In genomic region chr14:61503167-61503801, GRCh38 we compare ENCODE assay signal across 8 cellular contexts.
DNase-seq lines count a peak whose midpoint lies in the region; ATAC-seq and TF ChIP-seq lines count a peak whose summit lies in the region.

No MANE protein-coding gene starts in this region.

- no peaks in the 10 kb centered on the region for H3K27me3 ChIP-seq in CD4-positive, alpha-beta memory T cell (ENCODE audit: insufficient read depth, low read length)
- H3K27me3 ChIP-seq in HUES48 (ENCODE audit: control insufficient read depth, insufficient read depth, low read length), result no peaks in the 10 kb centered on the region
- no peaks in the 10 kb centered on the region for H3K27me3 ChIP-seq in lower lobe of right lung (ENCODE audit: low read depth)

- peaks cover 32 to 60% of the 10 kb centered on the region in 2 donors for H3K36me3 Mint-ChIP-seq in CD4-positive, alpha-beta memory T cell

- peak; percentile 58 to 76 (median 64) for DNase-seq in CD4-positive, alpha-beta memory T cell
- DNase-seq in activated effector memory CD4-positive, alpha-beta T cell treated with Interleukin-2 at 50 U/mL for 16 hours, result peak; percentile 32
- DNase-seq in lower lobe of right lung, result no peak
- DNase-seq in NCI-H187 (lab: John Stamatoyannopoulos, UW), result no peak
- no peak for DNase-seq in NCI-H510A (lab: John Stamatoyannopoulos, UW)

- intact Hi-C loops in CD4-positive, alpha-beta memory T cell (cut with micrococcal nuclease), result loop anchor here (1.0 to 5.0 kb wide), 4 partner anchors 8 to 36 kb away; no protein-coding TSS in a partner anchor
- intact Hi-C loops in lower lobe of right lung (cut with DNase I), result no loop called here

- no peaks in the 10 kb centered on the region for H3K27me3 Mint-ChIP-seq in CD4-positive, alpha-beta memory T cell

- ATAC-seq in GM21381 (IDR thresholded peaks at IDR 0.05; ENCODE audit: unreplicated experiment) (peak; percentile 83), lower lobe of right lung (peak; percentile 42 to 58)

- 67% methylated on average over 7 of the region's 7 CpGs for WGBS in urinary bladder

- H3K27ac ChIP-seq in CD4-positive, alpha-beta memory T cell (ENCODE audit: low read depth, low read length), result peak overlapping the region; percentile 55
- peak overlapping the region; percentile 92 for H3K27ac ChIP-seq in HUES48 (ENCODE audit: low read depth, low read length)
- peak overlapping the region; percentile 37 for H3K27ac ChIP-seq in lower lobe of right lung
- peak overlapping the region; percentile 38 for H3K27ac ChIP-seq in urinary bladder (ENCODE audit: low read depth)

- H3K27ac Mint-ChIP-seq in CD4-positive, alpha-beta memory T cell, result peak overlapping the region in 6 of 7 donors; percentile 96 to 100 (median 98)

- peak overlapping the region; percentile 21; the same call in 1 of the 2 replicates for H3K9ac ChIP-seq in HUES48 (ENCODE audit: low read depth, low read length)

- H3K4me1 ChIP-seq in CD4-positive, alpha-beta memory T cell (ENCODE audit: insufficient read depth, low read length), result peaks cover 100% of the 10 kb centered on the region
- H3K4me1 ChIP-seq in HUES48 (ENCODE audit: control insufficient read depth, insufficient read depth, low read length), result peaks cover 61% of the 10 kb centered on the region
- peaks cover 50% of the 10 kb centered on the region for H3K4me1 ChIP-seq in lower lobe of right lung
- peaks cover 3% of the 10 kb centered on the region for H3K4me1 ChIP-seq in urinary bladder (ENCODE audit: insufficient read depth)

- TF ChIP-seq CTCF in lower lobe of right lung (IDR thresholded peaks at IDR 0.05), result no peak

- no peak overlapping the region for H3K4me3 ChIP-seq in CD4-positive, alpha-beta memory T cell (ENCODE audit: low read length in 2 of 2)
- no peak overlapping the region for H3K4me3 ChIP-seq in HUES48 (ENCODE audit: low read depth, low read length)
- H3K4me3 ChIP-seq in lower lobe of right lung, result no peak overlapping the region
- H3K4me3 ChIP-seq in urinary bladder (ENCODE audit: low read depth, low read length), result no peak overlapping the region

- peaks cover 27% of the 10 kb centered on the region for H3K36me3 ChIP-seq in CD4-positive, alpha-beta memory T cell (ENCODE audit: insufficient read depth, low read length)
- H3K36me3 ChIP-seq in HUES48 (ENCODE audit: control insufficient read depth, insufficient read depth, low read length), result no peaks in the 10 kb centered on the region
- peaks cover 11% of the 10 kb centered on the region for H3K36me3 ChIP-seq in lower lobe of right lung
- H3K36me3 ChIP-seq in urinary bladder (ENCODE audit: insufficient read depth), result peaks cover 2% of the 10 kb centered on the region

- peaks cover 68 to 99% (median 89%) of the 10 kb centered on the region in 4 donors for H3K4me1 Mint-ChIP-seq in CD4-positive, alpha-beta memory T cell

- no peaks in the 10 kb centered on the region for H3K9me3 Mint-ChIP-seq in CD4-positive, alpha-beta memory T cell

- CTCF ChIA-PET in CD4-positive, alpha-beta memory T cell (lab: Charles Lee; ENCODE audit: partially characterized antibody), result interaction anchor here (0.7 to 7.5 kb wide), 13 partner anchors 9 to 226 kb away, joined by 3 to 66 read pairs (median 3); no protein-coding TSS in a partner anchor

- H3K9me3 ChIP-seq in CD4-positive, alpha-beta memory T cell (ENCODE audit: control insufficient read depth in 1 of 2, low read length in 2 of 2), result no peaks in the 10 kb centered on the region
- no peaks in the 10 kb centered on the region for H3K9me3 ChIP-seq in HUES48 (ENCODE audit: control insufficient read depth, insufficient read depth, low read length)
- H3K9me3 ChIP-seq in lower lobe of right lung, result no peaks in the 10 kb centered on the region

- H3K4me3 Mint-ChIP-seq in CD4-positive, alpha-beta memory T cell, result peak overlapping the region; percentile 53 to 86 (median 76)

- POLR2A ChIA-PET in CD4-positive, alpha-beta memory T cell (lab: Charles Lee; ENCODE audit: partially characterized antibody), result interaction anchor here (0.7 to 6.1 kb wide), 14 partner anchors 10 to 245 kb away, joined by 3 to 81 read pairs (median 3); partner anchors contain the start of genes HIF1A and TMEM30B

Comparison
In these comparisons a context has a peak if more than half of its experiments do, and no peak if none do; other contexts are left out.
1. DNase-seq: peak in CD4-positive, alpha-beta memory T cell (5 of 5) and activated effector memory CD4-positive, alpha-beta T cell treated with Interleukin-2 at 50 U/mL for 16 hours (single experiment); none in lower lobe of right lung (single experiment), NCI-H187 (0 of 2) and NCI-H510A (single experiment).
2. H3K27ac ChIP-seq: peak in every context shown above with its lines; median percentile 92 in HUES48; 55 in CD4-positive, alpha-beta memory T cell; 38 in urinary bladder; 37 in lower lobe of right lung.